In genomic region chr3:94515983-94516382, GRCh38 we compare ENCODE assay signal across 8 cellular contexts.
"Had no signal": no experiment of that assay in that cellular context is flagged by ENCODE, and none has a peak within 500 bp of the region (broad histone marks: within the 10 kb centered on the region; RNA-seq: fewer than 3 reads in every experiment).

No MANE protein-coding gene starts in this region.

- H3K27ac ChIP-seq: GM23248, HL-60 had no signal

- ATAC-seq: HCT116 had no signal

- H3K36me3 ChIP-seq: HAP-1 had no signal

- H3K4me3 ChIP-seq: GM23248, HAP-1 had no signal

- DNase-seq: GM23248, GOT3, H7, HFFc6, KG1 had no signal

- H3K9me3 ChIP-seq: HAP-1 had no signal

- H3K4me1 ChIP-seq: HAP-1 had no signal

- H3K9ac ChIP-seq: GM23248 had no signal

- H2AFZ ChIP-seq: GM23248 had no signal
